In the genomic region with DNA sequence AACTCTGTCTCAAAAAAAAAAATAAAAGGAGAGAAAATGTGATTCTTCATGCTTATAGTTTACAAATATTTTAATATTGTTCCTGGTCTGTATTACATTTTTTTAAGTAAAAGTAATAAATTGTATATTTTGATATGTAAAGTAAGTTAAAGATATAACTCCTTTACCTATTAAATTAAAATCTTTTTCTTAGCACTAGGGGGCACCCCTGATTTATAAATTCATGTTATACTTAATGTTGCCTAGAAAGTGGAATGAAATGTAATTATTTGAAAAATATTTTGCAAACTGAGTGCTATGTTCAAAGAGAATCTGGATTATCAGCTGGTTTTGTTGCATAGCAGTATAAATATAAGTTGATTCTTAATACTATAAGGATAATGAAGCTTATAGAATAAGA, we compare ENCODE assay signal across 8 cellular contexts. TPM values are rescaled to one million over a fixed set of nuclear protein-coding genes. Genes with fewer than 3 reads are reported as not detected.
DNase-seq lines count a peak whose midpoint lies in the region; ATAC-seq and TF ChIP-seq lines count a peak whose summit lies in the region.

No MANE protein-coding gene starts in this region.

- no peaks in the 10 kb centered on the region for H4K20me1 ChIP-seq in PC-3 (ENCODE audit: low read length)

- H3K36me3 ChIP-seq in heart right ventricle (no peaks in the 10 kb centered on the region), PC-3 (ENCODE audit: low read depth, low read length) (no peaks in the 10 kb centered on the region), upper lobe of right lung (no peaks in the 10 kb centered on the region)

- BruUV-seq in PC-3 (replicated peaks; lab: Mats Ljungman, UMichigan), result no TSS peak

- H3K4me1 ChIP-seq in heart right ventricle, result no peaks in the 10 kb centered on the region
- H3K4me1 ChIP-seq in PC-3 (ENCODE audit: insufficient read depth, low read length), result no peaks in the 10 kb centered on the region
- H3K4me1 ChIP-seq in upper lobe of right lung, result no peaks in the 10 kb centered on the region

- no peak for ATAC-seq in heart right ventricle
- ATAC-seq in left cardiac atrium, result no peak
- ATAC-seq in PC-3, result no peak
- no peak for ATAC-seq in upper lobe of right lung
- no peak for ATAC-seq in GM18870 (IDR thresholded peaks at IDR 0.05; ENCODE audit: unreplicated experiment)

- H3F3A ChIP-seq in PC-3 (ENCODE audit: low read length, unreplicated experiment), result no peaks in the 10 kb centered on the region

- no peak overlapping the region for H2AFZ ChIP-seq in PC-3 (ENCODE audit: low read length)

- POLR2A ChIA-PET in PC-3 (lab: Charles Lee; ENCODE audit: unreplicated experiment), result no interaction called here

- H3K4me3 ChIP-seq in heart right ventricle, result no peak overlapping the region
- H3K4me3 ChIP-seq in PC-3 (ENCODE audit: low read length), result no peak overlapping the region
- H3K4me3 ChIP-seq in upper lobe of right lung, result no peak overlapping the region

- H3K9ac ChIP-seq in PC-3 (ENCODE audit: low read length), result no peak overlapping the region

- no peak overlapping the region for H3K4me2 ChIP-seq in PC-3 (ENCODE audit: low read length)

- DNase-seq in heart right ventricle, result no peak
- no peak for DNase-seq in left cardiac atrium
- DNase-seq in PC-3, result peak; percentile 46
- DNase-seq in fibroblast of the conjunctiva (ENCODE audit: low read depth), result peak; percentile 35
- DNase-seq in upper lobe of right lung, result no peak
- no peak for DNase-seq in GF-D8 (lab: John Stamatoyannopoulos, UW)
- DNase-seq in substantia nigra (lab: John Stamatoyannopoulos, UW), result no peak

- H3K27me3 ChIP-seq in heart right ventricle (no peaks in the 10 kb centered on the region), PC-3 (ENCODE audit: low read length) (no peaks in the 10 kb centered on the region), upper lobe of right lung (no peaks in the 10 kb centered on the region)

- intact Hi-C loops in heart right ventricle (cut with DNase I) (loop anchor here in 8 of 10 donors (1.0 to 5.0 kb wide), 4 partner anchors 227 to 229 kb away; no protein-coding TSS in a partner anchor), left cardiac atrium (cut with DNase I) (loop anchor here in 1 of 2 donors (2.0 kb wide), 1 partner anchor 229 kb away; no protein-coding TSS in a partner anchor), PC-3 (cut with micrococcal nuclease) (loop anchor here (1.0 kb wide), 1 partner anchor 229 kb away; no protein-coding TSS in a partner anchor), upper lobe of right lung (cut with DNase I) (loop anchor here (10.0 kb wide), 1 partner anchor 231 kb away; no protein-coding TSS in a partner anchor)

- H3K79me2 ChIP-seq in PC-3 (ENCODE audit: low read length), result peaks cover 47% of the 10 kb centered on the region

- H3K27ac ChIP-seq in heart right ventricle (no peak overlapping the region), PC-3 (ENCODE audit: low read length) (no peak overlapping the region), upper lobe of right lung (no peak overlapping the region), substantia nigra (ENCODE audit: low read depth, low read length, poor library complexity, severe bottlenecking) (no peak overlapping the region)

- H3K9me3 ChIP-seq in heart right ventricle (peaks cover 0 to 9% (median 0%) of the 10 kb centered on the region in 11 donors), PC-3 (ENCODE audit: low read length) (no peaks in the 10 kb centered on the region), upper lobe of right lung (no peaks in the 10 kb centered on the region)

- H3K9me2 ChIP-seq in PC-3 (replicated peaks; ENCODE audit: low read length), result no peaks in the 10 kb centered on the region

- TF ChIP-seq CTCF in heart right ventricle (IDR thresholded peaks at IDR 0.05) (peak in 8 of 9 donors; percentile 13 to 65 (median 50)), PC-3 (conservative IDR thresholded peaks at IDR 0.05; ENCODE audit: low read depth, low read length) (peak; percentile 41; the same call in 1 of the 2 replicates), upper lobe of right lung (IDR thresholded peaks at IDR 0.05) (peak; percentile 46)

- CTCF ChIA-PET in PC-3 (lab: Charles Lee), result interaction anchor here (0.6 kb wide), 1 partner anchor 323 kb away, joined by 3 read pairs; no protein-coding TSS in a partner anchor

RNA-seq across cellular contexts. Expression of a gene that starts 49.2 kb away (rescaled TPM):
- total RNA-seq in heart right ventricle (10 to 100 TPM in 3 of 10 donors, 1 to 10 TPM in 7; 5.9 to 12.8 (median 7.8) TPM), left cardiac atrium (10 to 100 TPM in 1 of 2 donors, 1 to 10 TPM in 1; 9.6 to 17.6 TPM), PC-3 (2014; rRNA removed) (19.3 and 39.2 TPM in 2 replicates), upper lobe of right lung (5.3 TPM)
- polyA plus RNA-seq in heart right ventricle, result 1 to 10 TPM; 1.4 to 2.2 TPM

Comparison
In these comparisons a context has a peak if more than half of its experiments do, and no peak if none do; other contexts are left out.
1. DNase-seq: peak in PC-3 (single experiment) and fibroblast of the conjunctiva (single experiment); none in heart right ventricle (0 of 2), left cardiac atrium (single experiment), upper lobe of right lung (single experiment), GF-D8 (single experiment) and substantia nigra (0 of 49).
2. Peak in every context shown above with its lines, with median percentiles within 50 percentile points of each other: CTCF ChIP-seq.